Comparison of ENCODE assay signal across 24 cellular contexts in genomic region chr2:167966937-167967913, GRCh38.
A peak's percentile ranks its signal among the peaks of the same experiment; 100 is the strongest.
DNase-seq lines count a peak whose midpoint lies in the region; ATAC-seq, FAIRE-seq and TF ChIP-seq lines count a peak whose summit lies in the region.
"Had no signal": no experiment of that assay in that cellular context is flagged by ENCODE, and none has a peak within 500 bp of the region (broad histone marks: within the 10 kb centered on the region; RNA-seq: fewer than 3 reads in every experiment).

No MANE protein-coding gene starts in this region.

- no peak overlapping the region for H3K4me3 Mint-ChIP-seq in H9
- H3K4me3 Mint-ChIP-seq: activated CD4-positive, alpha-beta T cell treated with anti-CD3 and anti-CD28 coated beads, Interleukin-2, amount 10 ng/mL, durations not matched to agents 7 days and 5 days; effector memory CD8-positive, alpha-beta T cell; GM23338; nephron; stimulated activated naive CD8-positive, alpha-beta T cell treated with anti-CD3 and anti-CD28 coated beads, Interleukin-15, Interleukin-2, amounts not matched to agents 100 ng/mL and 50 ng/mL, for 24 hours had no signal

- no peak overlapping the region for H2AFZ ChIP-seq in H9 (ENCODE audit: low read length)
- H2AFZ ChIP-seq in K562 (ENCODE audit: low read depth, low read length) = peak overlapping the region; percentile 62; the same call in 1 of the 2 replicates
- no peak overlapping the region for H2AFZ ChIP-seq in hepatocyte
- H2AFZ ChIP-seq: GM23338 had no signal

- no peak overlapping the region for H3K4me3 ChIP-seq in K562
- H3K4me3 ChIP-seq in hepatocyte = no peak overlapping the region
- H3K4me3 ChIP-seq in right atrium auricular region = no peak overlapping the region
- H3K4me3 ChIP-seq: BLaER1, GM23338, Peyer's patch, smooth muscle cell had no signal

- H3K23ac ChIP-seq in H9 (ENCODE audit: insufficient read length, low read depth, low read length) = no peak overlapping the region

- no peak for TF ChIP-seq RAD21 in K562 (CRISPR knock-in tag; conservative IDR thresholded peaks at IDR 0.05 in 1 of 2, IDR thresholded peaks at IDR 0.05 in 1 of 2)

- POLR2A ChIA-PET in K562 (lab: Yijun Ruan, JAX) = interaction anchor here (0.5 to 1.4 kb wide), 3 partner anchors 10 to 27 kb away, joined by 3 to 9 read pairs (median 4); no protein-coding TSS in a partner anchor

- in situ Hi-C loops in K562 (cut with MboI) = no loop called here

- no peaks in the 10 kb centered on the region for H3K23me2 ChIP-seq in H9 (ENCODE audit: insufficient read length, low read depth, low read length, poor library complexity, severe bottlenecking)

- no peaks in the 10 kb centered on the region for H3K79me1 ChIP-seq in H9 (ENCODE audit: insufficient read depth, low read depth, low read length, poor library complexity, severe bottlenecking)

- H3K27me3 ChIP-seq in H9 (ENCODE audit: insufficient read depth, low read length) (no peaks in the 10 kb centered on the region), K562 (ENCODE audit: control insufficient read depth in 2 of 2, insufficient read depth in 2 of 2, low read length in 2 of 2) (no peaks in the 10 kb centered on the region), hepatocyte (no peaks in the 10 kb centered on the region), right atrium auricular region (no peaks in the 10 kb centered on the region)
- H3K27me3 ChIP-seq: BLaER1, Peyer's patch had no signal

- no peak for TF ChIP-seq POLR2A in K562 (conservative IDR thresholded peaks at IDR 0.05)

- H3K9me2 ChIP-seq in hepatocyte (replicated peaks; ENCODE audit: insufficient read depth) = no peaks in the 10 kb centered on the region

- no peak overlapping the region for H3K56ac ChIP-seq in H9 (ENCODE audit: insufficient read length, low read depth, low read length)

- H3K9me1 ChIP-seq in K562 (ENCODE audit: control insufficient read depth, insufficient read depth, low read length) = no peaks in the 10 kb centered on the region

- no peak for TF ChIP-seq EP300 in K562 (IDR thresholded peaks at IDR 0.05; ENCODE audit: low read length)

- H2BK12ac ChIP-seq in H9 (ENCODE audit: insufficient read length, low read depth, low read length) = no peak overlapping the region

- no peak for FAIRE-seq in K562 (lab: Jason Lieb, UNC)

- no peak overlapping the region for H3K4ac ChIP-seq in H9 (ENCODE audit: low read depth, low read length)

- no peak for DNase-seq in H9
- no peak for DNase-seq in K562 (ENCODE audit: extremely low read depth in 1 of 4, low spot score in 3 of 4)
- peak; percentile 11 for DNase-seq in hepatocyte (ENCODE audit: low spot score)
- no peak for DNase-seq in sciatic nerve (ENCODE audit: low spot score)
- DNase-seq in right atrium auricular region (ENCODE audit: low spot score) = no peak
- no peak for DNase-seq in ecto neural progenitor cell (ENCODE audit: low spot score)
- DNase-seq in activated CD8-positive, alpha-beta memory T cell treated with anti-CD3 and anti-CD28 coated beads for 24 hours = no peak
- DNase-seq: activated CD4-positive, alpha-beta T cell treated with anti-CD3 and anti-CD28 coated beads, Interleukin-2, amount 10 ng/mL, durations not matched to agents 7 days and 5 days; Caco-2; effector memory CD8-positive, alpha-beta T cell; head of caudate nucleus; NCI-H1092; NCI-H187 treated with DMSO at 0.1 percent for 48 hours; NK-92 treated with Interleukin-12 subunit alpha and Interleukin-12 subunit beta, amount 100 ng/mL, for 24 hours; Peyer's patch; posterior cingulate gyrus had no signal

- H2AK5ac ChIP-seq in H9 (ENCODE audit: insufficient read length, low read length) = no peak overlapping the region

- no peak overlapping the region for H2BK15ac ChIP-seq in H9 (ENCODE audit: low read depth, low read length)

- H4K91ac ChIP-seq in H9 (ENCODE audit: insufficient read length, low read depth, low read length) = no peak overlapping the region

- no peak overlapping the region for H3K27ac ChIP-seq in H9 (ENCODE audit: insufficient read length, low read depth, low read length)
- H3K27ac ChIP-seq in K562 (ENCODE audit: extremely low read depth, low read depth, low read length) = no peak overlapping the region
- H3K27ac ChIP-seq in hepatocyte = no peak overlapping the region
- H3K27ac ChIP-seq in right atrium auricular region = no peak overlapping the region
- H3K27ac ChIP-seq: BLaER1 had no signal

- H3K4me1 ChIP-seq in H9 (ENCODE audit: insufficient read depth, low read length) = no peaks in the 10 kb centered on the region
- H3K4me1 ChIP-seq in K562 (replicated peaks in 1 of 2; ENCODE audit: control insufficient read depth in 2 of 2, insufficient read depth in 2 of 2, low read length in 2 of 2) = peaks cover 4 to 23% of the 10 kb centered on the region in 2 experiments; a peak in 4 of 5 replicates
- H3K4me1 ChIP-seq in hepatocyte (ENCODE audit: insufficient read depth) = peaks cover 5% of the 10 kb centered on the region
- H3K4me1 ChIP-seq in right atrium auricular region = no peaks in the 10 kb centered on the region
- H3K4me1 ChIP-seq: Caco-2, Peyer's patch had no signal

- H3T11ph ChIP-seq in H9 (ENCODE audit: low read length) = no peak overlapping the region

- H4K20me1 ChIP-seq in H9 (ENCODE audit: control insufficient read depth, insufficient read depth, insufficient read length) (no peaks in the 10 kb centered on the region), K562 (replicated peaks; ENCODE audit: control insufficient read depth, insufficient read depth, low read length) (no peaks in the 10 kb centered on the region), hepatocyte (ENCODE audit: insufficient read depth, poor library complexity, severe bottlenecking) (no peaks in the 10 kb centered on the region)
- H4K20me1 ChIP-seq: BLaER1 had no signal

- intact Hi-C loops in K562 (cut with micrococcal nuclease) (loop anchor here (10.0 kb wide), 1 partner anchor 1432 kb away; no protein-coding TSS in a partner anchor), sciatic nerve (cut with DNase I) (no loop called here)

- CTCF ChIA-PET in K562 (lab: Yijun Ruan, JAX; ENCODE audit: low intra/inter-chr PET ratio) = no interaction called here

- H3K9me3 Mint-ChIP-seq in H9 = peaks cover 25 to 28% of the 10 kb centered on the region in 2 experiments
- H3K9me3 Mint-ChIP-seq: effector memory CD8-positive, alpha-beta T cell; stimulated activated naive CD8-positive, alpha-beta T cell treated with anti-CD3 and anti-CD28 coated beads, Interleukin-15, Interleukin-2, amounts not matched to agents 100 ng/mL and 50 ng/mL, for 24 hours had no signal

- peak overlapping the region; percentile 6 to 29 (median 29); a peak in 1 of 7 replicates for H3K27ac Mint-ChIP-seq in H9
- H3K27ac Mint-ChIP-seq: activated CD4-positive, alpha-beta T cell treated with anti-CD3 and anti-CD28 coated beads, Interleukin-2, amount 10 ng/mL, durations not matched to agents 7 days and 5 days; GM23338; stimulated activated naive CD8-positive, alpha-beta T cell treated with anti-CD3 and anti-CD28 coated beads, Interleukin-15, Interleukin-2, amounts not matched to agents 100 ng/mL and 50 ng/mL, for 24 hours had no signal

- H3K4me1 Mint-ChIP-seq in H9 = peaks cover 7 to 8% of the 10 kb centered on the region in 2 experiments

- no peaks in the 10 kb centered on the region for H3K36me3 ChIP-seq in K562 (ENCODE audit: control insufficient read depth, insufficient read depth, low read length)
- peaks cover under 1% of the 10 kb centered on the region for H3K36me3 ChIP-seq in hepatocyte (replicated peaks; ENCODE audit: insufficient read depth, low read depth)
- H3K36me3 ChIP-seq in right atrium auricular region = no peaks in the 10 kb centered on the region

- H2BK5ac ChIP-seq in H9 (ENCODE audit: insufficient read length, low read length) = no peak overlapping the region

- H3K18ac ChIP-seq in H9 (ENCODE audit: insufficient read length, low read depth, low read length) = no peak overlapping the region

- no peaks in the 10 kb centered on the region for H3K27me3 Mint-ChIP-seq in H9 (ENCODE audit: low read depth)
- H3K27me3 Mint-ChIP-seq: activated CD4-positive, alpha-beta T cell treated with anti-CD3 and anti-CD28 coated beads, Interleukin-2, amount 10 ng/mL, durations not matched to agents 7 days and 5 days; effector memory CD8-positive, alpha-beta T cell; stimulated activated naive CD8-positive, alpha-beta T cell treated with anti-CD3 and anti-CD28 coated beads, Interleukin-15, Interleukin-2, amounts not matched to agents 100 ng/mL and 50 ng/mL, for 24 hours had no signal

- H3K4me2 ChIP-seq in H9 (ENCODE audit: insufficient read depth, insufficient read length, low read length) (no peak overlapping the region), K562 (ENCODE audit: insufficient read depth, low read length) (no peak overlapping the region), hepatocyte (no peak overlapping the region)
- H3K4me2 ChIP-seq: BLaER1, GM23338, smooth muscle cell had no signal

- H2BK20ac ChIP-seq in H9 (ENCODE audit: low read depth, low read length, poor library complexity, severe bottlenecking) = no peak overlapping the region

- H3K9me3 ChIP-seq in H9 (ENCODE audit: control insufficient read depth, low read depth, low read length) = peaks cover 14% of the 10 kb centered on the region
- H3K9me3 ChIP-seq in K562 (replicated peaks; ENCODE audit: control insufficient read depth, insufficient read depth, low read depth, low read length) = 0 out of 2 replicates have a peak, but pooled peaks cover under 1% of the 10 kb centered on the region
- H3K9me3 ChIP-seq in hepatocyte (ENCODE audit: low read depth) = peaks cover 14% of the 10 kb centered on the region
- H3K9me3 ChIP-seq in right atrium auricular region = no peaks in the 10 kb centered on the region

- peak; percentile 9; the same call in 1 of the 3 replicates for ATAC-seq in K562
- peak; percentile 79 for ATAC-seq in sciatic nerve
- no peak for ATAC-seq in activated CD4-positive, CD25-positive, alpha-beta regulatory T cell treated with anti-CD3 and anti-CD28 coated beads, Interleukin-2, amount 50 U/mL, for 24 hours
- ATAC-seq: effector memory CD8-positive, alpha-beta T cell; esophagus mucosa; GM23338; left lobe of liver had no signal

- H3K14ac ChIP-seq in H9 (ENCODE audit: insufficient read depth, low read length) = no peak overlapping the region

- H2BK120ac ChIP-seq in H9 (ENCODE audit: low read depth, low read length, poor library complexity, severe bottlenecking) = no peak overlapping the region

- no CpG with 5 or more reads among the region's 9 CpGs for WGBS in H9 (ENCODE audit: extremely low coverage, insufficient read length, low lambda C conversion rate)
- 28% methylated on average over 9 of the region's 9 CpGs for WGBS in K562 (ENCODE audit: insufficient coverage, low coverage, missing lambda C conversion rate)
- 83% methylated on average over 9 of the region's 9 CpGs for WGBS in hepatocyte (ENCODE audit: low lambda C conversion rate, missing lambda C conversion rate)

- BruUV-seq in K562 (replicated peaks; lab: Mats Ljungman, UMichigan) = no TSS peak

- H3K36me3 Mint-ChIP-seq in H9 (ENCODE audit: insufficient read depth in 1 of 3, low read depth in 3 of 3) = peaks cover 22 to 31% (median 22%) of the 10 kb centered on the region in 3 experiments

- H4K8ac ChIP-seq in H9 (replicated peaks; ENCODE audit: insufficient read length, low read depth, low read length) = no peak overlapping the region

- H3K79me2 ChIP-seq in H9 (ENCODE audit: insufficient read depth, low read length) (no peaks in the 10 kb centered on the region), K562 (ENCODE audit: control insufficient read depth, insufficient read depth, low read length) (no peaks in the 10 kb centered on the region), hepatocyte (no peaks in the 10 kb centered on the region)

- no peak overlapping the region for H4K5ac ChIP-seq in H9 (ENCODE audit: insufficient read length, low read depth, low read length)

- no peak overlapping the region for H3K9ac ChIP-seq in H9 (ENCODE audit: extremely low read depth, insufficient read length, low read length)
- no peak overlapping the region for H3K9ac ChIP-seq in K562 (ENCODE audit: insufficient read depth in 1 of 2, low read depth in 2 of 2, low read length in 2 of 2)
- H3K9ac ChIP-seq: BLaER1 had no signal

- no peak for TF ChIP-seq CTCF in H9 (conservative IDR thresholded peaks at IDR 0.05)
- no peak for TF ChIP-seq CTCF in K562 (IDR thresholded peaks at IDR 0.05 in 2 of 3, conservative IDR thresholded peaks at IDR 0.05 in 1 of 3; ENCODE audit: insufficient read depth in 2 of 3, low read depth in 1 of 3, low read length in 3 of 3)
- TF ChIP-seq CTCF in hepatocyte (IDR thresholded peaks at IDR 0.05; ENCODE audit: poor library complexity) = no peak
- no peak for TF ChIP-seq CTCF in right atrium auricular region (IDR thresholded peaks at IDR 0.05)

Comparison
In these comparisons a context has a peak if more than half of its experiments do, and no peak if none do; other contexts are left out.
1. ATAC-seq: peak in K562 (single experiment) and sciatic nerve (single experiment); none in activated CD4-positive, CD25-positive, alpha-beta regulatory T cell treated with anti-CD3 and anti-CD28 coated beads, Interleukin-2, amount 50 U/mL, for 24 hours (0 of 2).